8 cellular contexts compared by ENCODE assay signal in genomic region chr9:121399883-121400607, GRCh38. TPM values are rescaled to one million over a fixed set of nuclear protein-coding genes. Genes with fewer than 3 reads are reported as not detected.
A peak's percentile ranks its signal among the peaks of the same experiment; 100 is the strongest.
DNase-seq lines count a peak whose midpoint lies in the region; ATAC-seq and TF ChIP-seq lines count a peak whose summit lies in the region.

No MANE protein-coding gene starts in this region.

- H3K4me1 Mint-ChIP-seq in activated CD4-positive, alpha-beta memory T cell treated with anti-CD3 and anti-CD28 coated beads, Interleukin-2, amount 10 ng/mL, durations not matched to agents 7 days and 5 days, result peaks cover 5% of the 10 kb centered on the region

- CTCF ChIA-PET in activated CD4-positive, alpha-beta memory T cell treated with anti-CD3 and anti-CD28 coated beads, Interleukin-2, amount 10 ng/mL, durations not matched to agents 7 days and 5 days (lab: Charles Lee), result interaction anchor here (0.9 to 12.7 kb wide), 13 partner anchors 9 to 418 kb away, joined by 3 to 286 read pairs (median 4); no protein-coding TSS in a partner anchor

- DNase-seq in EL (peak; percentile 80), Karpas-422 (peak; percentile 90), OCI-M1 (lab: John Stamatoyannopoulos, UW) (peak; percentile 83), coronary artery (ENCODE audit: low spot score) (no peak), lung (ENCODE audit: low spot score) (no peak)
- no peak for DNase-seq in activated CD4-positive, alpha-beta memory T cell treated with anti-CD3 and anti-CD28 coated beads, Interleukin-2, amount 10 ng/mL, durations not matched to agents 7 days and 5 days

- H3K4me1 ChIP-seq in Karpas-422 (ENCODE audit: low read length) (no peaks in the 10 kb centered on the region), lung (ENCODE audit: control insufficient read depth in 2 of 2, insufficient read depth in 2 of 2, low read length in 2 of 2) (no peaks in the 10 kb centered on the region)

- H3K36me3 Mint-ChIP-seq in activated CD4-positive, alpha-beta memory T cell treated with anti-CD3 and anti-CD28 coated beads, Interleukin-2, amount 10 ng/mL, durations not matched to agents 7 days and 5 days (ENCODE audit: low read depth), result no peaks in the 10 kb centered on the region

- no peaks in the 10 kb centered on the region for H4K20me1 ChIP-seq in Karpas-422 (ENCODE audit: insufficient read depth, low read depth, low read length)

- peak; percentile 72 for ATAC-seq in lung (ENCODE audit: insufficient read depth, low FRiP score)
- no peak for ATAC-seq in GM19452 (IDR thresholded peaks at IDR 0.05; ENCODE audit: unreplicated experiment)
- ATAC-seq in HG03025 (IDR thresholded peaks at IDR 0.05; ENCODE audit: low FRiP score, unreplicated experiment), result no peak

- H3K27me3 ChIP-seq in Karpas-422 (ENCODE audit: low read length), result no peaks in the 10 kb centered on the region; the same call in 1 of the 2 replicates
- no peaks in the 10 kb centered on the region for H3K27me3 ChIP-seq in lung (ENCODE audit: control insufficient read depth, insufficient read depth)

- peaks cover 3% of the 10 kb centered on the region for H3K9me3 Mint-ChIP-seq in activated CD4-positive, alpha-beta memory T cell treated with anti-CD3 and anti-CD28 coated beads, Interleukin-2, amount 10 ng/mL, durations not matched to agents 7 days and 5 days

- H3K4me3 ChIP-seq in Karpas-422 (ENCODE audit: low read length), result no peak overlapping the region
- H3K4me3 ChIP-seq in coronary artery, result no peak overlapping the region
- H3K4me3 ChIP-seq in lung, result no peak overlapping the region

- H3K4me3 Mint-ChIP-seq in activated CD4-positive, alpha-beta memory T cell treated with anti-CD3 and anti-CD28 coated beads, Interleukin-2, amount 10 ng/mL, durations not matched to agents 7 days and 5 days, result no peak overlapping the region

- H3K9ac ChIP-seq in Karpas-422 (ENCODE audit: low read length), result no peak overlapping the region

- H3K27ac ChIP-seq in Karpas-422 (ENCODE audit: low read length), result no peak overlapping the region
- no peak overlapping the region for H3K27ac ChIP-seq in coronary artery
- H3K27ac ChIP-seq in lung (ENCODE audit: low read depth in 1 of 2, low read length in 1 of 2), result no peak overlapping the region

- TF ChIP-seq CTCF in coronary artery (IDR thresholded peaks at IDR 0.05), result peak; percentile 56
- peak; percentile 60 for TF ChIP-seq CTCF in lung (IDR thresholded peaks at IDR 0.05; ENCODE audit: control extremely low read depth, extremely low read depth)

- H3K4me2 ChIP-seq in Karpas-422 (ENCODE audit: low read depth, low read length, poor library complexity, severe bottlenecking), result no peak overlapping the region

- POLR2A ChIA-PET in activated CD4-positive, alpha-beta memory T cell treated with anti-CD3 and anti-CD28 coated beads, Interleukin-2, amount 10 ng/mL, durations not matched to agents 7 days and 5 days (lab: Charles Lee), result interaction anchor here (1.0 to 1.8 kb wide), 2 partner anchors 46 to 80 kb away, joined by 3 to 7 read pairs; no protein-coding TSS in a partner anchor

- no peak overlapping the region for H3K27ac Mint-ChIP-seq in activated CD4-positive, alpha-beta memory T cell treated with anti-CD3 and anti-CD28 coated beads, Interleukin-2, amount 10 ng/mL, durations not matched to agents 7 days and 5 days

- peaks cover 16% of the 10 kb centered on the region for H3K27me3 Mint-ChIP-seq in activated CD4-positive, alpha-beta memory T cell treated with anti-CD3 and anti-CD28 coated beads, Interleukin-2, amount 10 ng/mL, durations not matched to agents 7 days and 5 days

- H3K36me3 ChIP-seq in Karpas-422 (ENCODE audit: insufficient read depth, low read length), result no peaks in the 10 kb centered on the region
- H3K36me3 ChIP-seq in lung (ENCODE audit: control insufficient read depth in 2 of 2, insufficient read depth in 2 of 2, low read length in 2 of 2), result no peaks in the 10 kb centered on the region

- H2AFZ ChIP-seq in Karpas-422 (ENCODE audit: low read length), result no peak overlapping the region

- no peaks in the 10 kb centered on the region for H3K79me2 ChIP-seq in Karpas-422 (ENCODE audit: low read length)

- H3K9me2 ChIP-seq in Karpas-422 (replicated peaks; ENCODE audit: insufficient read depth, low read length), result no peaks in the 10 kb centered on the region

- WGBS in lung, 2 donors, result 27 to 30% methylated on average over 9 of the region's 9 CpGs

- H3K9me3 ChIP-seq in Karpas-422 (ENCODE audit: low read length) (no peaks in the 10 kb centered on the region), lung (ENCODE audit: control insufficient read depth in 2 of 2, insufficient read depth in 1 of 2, low read length in 1 of 2) (no peaks in the 10 kb centered on the region)

RNA-seq across cellular contexts. Expression of gene STOM, which starts 30.0 kb away (rescaled TPM):
- 16.4 and 33.1 TPM in 2 replicates for total RNA-seq in Karpas-422 (2014; rRNA removed; shearing (Covaris generic); ENCODE audit: low replicate concordance)
- total RNA-seq in lung, result 100 to 1,000 TPM; 405 to 470 TPM
- 100 to 1,000 TPM; 311 to 413 TPM for polyA plus RNA-seq in lung
- 100 to 1,000 TPM; 101 to 104 TPM for total RNA-seq in activated CD4-positive, alpha-beta memory T cell treated with anti-CD3 and anti-CD28 coated beads, Interleukin-2, amount 10 ng/mL, durations not matched to agents 7 days and 5 days

Comparison
In these comparisons a context has a peak if more than half of its experiments do, and no peak if none do; other contexts are left out.
1. DNase-seq: peak in EL (single experiment), Karpas-422 (single experiment) and OCI-M1 (single experiment); none in coronary artery (single experiment), lung (single experiment) and activated CD4-positive, alpha-beta memory T cell treated with anti-CD3 and anti-CD28 coated beads, Interleukin-2, amount 10 ng/mL, durations not matched to agents 7 days and 5 days (single experiment).